Comparison of ENCODE assay signal across 1 cellular context in the genomic region with DNA sequence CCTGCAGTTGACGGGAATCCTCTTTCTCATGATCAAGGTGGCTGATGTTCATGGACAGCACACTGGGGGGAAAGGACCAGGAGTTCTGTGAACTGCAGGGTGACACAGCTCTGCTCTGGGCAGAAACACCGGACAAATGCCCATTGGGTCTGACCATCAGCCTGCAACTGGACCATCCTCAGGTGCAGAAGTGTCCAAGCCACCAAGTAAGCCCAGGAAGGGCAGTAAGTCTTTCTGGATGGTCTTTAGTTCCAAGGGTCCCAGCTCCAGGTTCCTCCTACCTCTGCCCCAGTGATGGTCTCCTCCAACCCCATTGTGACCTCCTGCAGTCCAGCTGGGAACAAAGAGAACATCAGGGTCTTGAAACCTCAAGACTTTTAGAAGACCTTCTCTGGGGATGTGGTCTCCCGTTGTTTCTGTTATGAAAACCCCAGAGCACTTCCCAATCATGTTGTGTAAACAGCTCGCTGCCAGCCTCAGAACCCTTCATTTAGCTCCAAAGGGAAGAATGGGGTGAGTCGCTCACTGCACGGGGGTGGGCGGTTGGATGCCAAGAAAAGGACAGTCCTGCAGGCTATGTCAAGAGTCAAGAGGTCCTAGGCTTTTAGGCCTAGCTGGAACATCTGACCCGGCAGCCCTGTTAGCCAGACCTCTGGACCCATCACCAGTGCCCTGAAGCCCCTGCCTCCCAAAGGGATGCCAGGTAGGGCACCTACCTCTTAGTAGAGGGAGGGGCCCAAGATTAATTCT.
TF ChIP-seq lines count a peak whose summit lies in the region.

No MANE protein-coding gene starts in this region.

TF ChIP-seq in HepG2, 621 proteins besides CTCF, POLR2A, EP300 and RAD21:
- no peak for TF ChIP-seq ZNF335 (CRISPR knock-in tag; IDR thresholded peaks at IDR 0.05)
